In genomic region chr6:169868458-169868857, GRCh38 we compare ENCODE assay signal across 8 cellular contexts.
DNase-seq lines count a peak whose midpoint lies in the region; ATAC-seq, FAIRE-seq and TF ChIP-seq lines count a peak whose summit lies in the region.

No MANE protein-coding gene starts in this region.

- WGBS in small intestine, 3 donors, result 53 to 86% (median 78%) methylated on average over 19 of the region's 19 CpGs

- peak overlapping the region; percentile 49 for H2AFZ ChIP-seq in DND-41 (ENCODE audit: low read depth, low read length)

- H3K36me3 ChIP-seq in DND-41 (ENCODE audit: insufficient read depth, low read length), result no peaks in the 10 kb centered on the region
- H3K36me3 ChIP-seq in small intestine (ENCODE audit: control insufficient read depth in 2 of 2, insufficient read depth in 2 of 2, low read length in 2 of 2), result no peaks in the 10 kb centered on the region

- no peaks in the 10 kb centered on the region for H4K20me1 ChIP-seq in DND-41 (ENCODE audit: insufficient read depth, low read length)

- H3K9me3 ChIP-seq in DND-41 (ENCODE audit: insufficient read depth, low read length, severe bottlenecking) (no peaks in the 10 kb centered on the region), small intestine (ENCODE audit: control insufficient read depth, low read depth) (no peaks in the 10 kb centered on the region)

- H3K27me3 ChIP-seq in DND-41 (ENCODE audit: insufficient read depth, low read length, poor library complexity), result no peaks in the 10 kb centered on the region
- no peaks in the 10 kb centered on the region for H3K27me3 ChIP-seq in small intestine (ENCODE audit: control insufficient read depth in 2 of 2, insufficient read depth in 2 of 2, low read length in 2 of 2)

- no peak for FAIRE-seq in small intestine (lab: Jason Lieb, UNC)

- H3K4me3 ChIP-seq in DND-41 (ENCODE audit: low read depth in 1 of 2, low read length in 2 of 2) (no peak overlapping the region), small intestine (ENCODE audit: low read depth in 1 of 2, low read length in 2 of 2) (no peak overlapping the region)

- TF ChIP-seq CTCF in DND-41 (IDR thresholded peaks at IDR 0.05; ENCODE audit: borderline replicate concordance, extremely low read depth, low read length, poor library complexity, severe bottlenecking), result no peak

- H3K27ac ChIP-seq in DND-41 (ENCODE audit: low read length), result peak overlapping the region; percentile 83
- H3K27ac ChIP-seq in small intestine (ENCODE audit: low read depth in 1 of 2, low read length in 1 of 2), result peak overlapping the region in 1 of 2 donors; percentile 32

- peak overlapping the region; percentile 44 for H3K9ac ChIP-seq in DND-41 (ENCODE audit: low read depth, low read length)

- ATAC-seq in DND-41 (ENCODE audit: insufficient read depth, low read depth), result peak; percentile 97

- peak overlapping the region; percentile 26 for H3K4me2 ChIP-seq in DND-41 (ENCODE audit: insufficient read depth, low read length)

- no peaks in the 10 kb centered on the region for H3K79me2 ChIP-seq in DND-41 (ENCODE audit: insufficient read depth, low read length)

- H3K4me1 ChIP-seq in DND-41 (ENCODE audit: insufficient read depth, low read length) (peaks cover 25% of the 10 kb centered on the region), small intestine (ENCODE audit: control insufficient read depth in 2 of 2, insufficient read depth in 1 of 2, low read depth in 1 of 2, low read length in 1 of 2) (no peaks in the 10 kb centered on the region)

- peak; percentile 84 for DNase-seq in DND-41
- peak; percentile 45 for DNase-seq in NAMALWA (ENCODE audit: low spot score)
- peak; percentile 39 for DNase-seq in activated naive CD4-positive, alpha-beta T cell treated with Interleukin-2 at 50 U/mL for 16 hours
- DNase-seq in small intestine, result peak; percentile 60
- DNase-seq in NCI-H82 (lab: John Stamatoyannopoulos, UW), result no peak
- no peak for DNase-seq in NCI-H1105 treated with DMSO at 0.1 percent for 48 hours (lab: John Stamatoyannopoulos, UW)
- DNase-seq in DMS53 treated with DMSO at 0.1 percent for 48 hours (lab: John Stamatoyannopoulos, UW; ENCODE audit: unreplicated experiment), result no peak
- no peak for DNase-seq in pons (ENCODE audit: low spot score)

Comparison
In these comparisons a context has a peak if more than half of its experiments do, and no peak if none do; other contexts are left out.
1. DNase-seq: peak in DND-41 (single experiment), NAMALWA (single experiment), activated naive CD4-positive, alpha-beta T cell treated with Interleukin-2 at 50 U/mL for 16 hours (single experiment) and small intestine (single experiment); none in NCI-H82 (single experiment), NCI-H1105 treated with DMSO at 0.1 percent for 48 hours (single experiment), DMS53 treated with DMSO at 0.1 percent for 48 hours (single experiment) and pons (single experiment).